ENCODE assay signal across 34 cellular contexts in the genomic region with DNA sequence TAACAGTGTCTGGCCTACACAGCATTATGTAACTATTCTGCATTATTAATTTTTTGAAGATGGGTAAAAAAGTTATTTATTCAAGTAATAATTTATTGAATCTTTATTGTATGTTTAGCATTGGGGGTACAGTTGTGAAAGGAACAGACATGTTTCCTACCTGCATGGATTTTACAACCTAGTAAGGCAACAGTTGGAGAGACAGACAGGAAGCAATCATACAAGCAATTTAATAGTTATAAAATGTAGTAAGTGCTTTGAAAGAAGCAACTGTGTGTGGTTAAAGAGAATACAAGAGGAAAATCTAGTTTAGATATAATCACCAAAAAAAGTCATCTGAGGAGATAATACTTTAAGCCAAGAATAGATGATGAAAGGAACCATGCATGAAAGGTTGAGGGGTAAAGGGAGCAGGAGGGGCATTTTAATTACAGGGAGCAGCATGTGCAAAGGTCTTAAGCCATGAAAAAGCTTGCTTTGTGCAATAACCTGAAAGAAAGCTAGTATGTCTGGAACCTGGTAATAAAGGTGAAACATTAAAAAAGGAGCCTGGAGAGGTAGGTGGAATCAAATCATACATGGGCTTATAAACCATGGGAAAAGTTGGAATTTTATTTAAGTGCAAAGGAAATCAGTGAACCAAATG.
"Had no signal": no experiment of that assay in that cellular context is flagged by ENCODE, and none has a peak within 500 bp of the region (broad histone marks: within the 10 kb centered on the region; RNA-seq: fewer than 3 reads in every experiment).

No MANE protein-coding gene starts in this region.

- H3K4me3 ChIP-seq: adrenal gland, body of pancreas, breast epithelium had no signal

- H3K9me3 ChIP-seq: adrenal gland, body of pancreas, breast epithelium had no signal

- FAIRE-seq: astrocyte, TTC549 had no signal

- DNase-seq: activated B cell treated with CpG ODN at 0.5 μM for 24 hours; activated CD4-positive, alpha-beta memory T cell treated with anti-CD3 and anti-CD28 coated beads for 36 hours; activated CD4-positive, alpha-beta T cell treated with anti-CD3 and anti-CD28 coated beads for 4 hours; activated CD4-positive, alpha-beta T cell treated with anti-CD3 and anti-CD28 coated beads, Interleukin-2, amount 10 ng/mL, durations not matched to agents 24 days and 14 days; activated CD4-positive, alpha-beta T cell treated with anti-CD3 and anti-CD28 coated beads, Interleukin-2, amount 50 U/mL, for 1 hour; activated CD4-positive, alpha-beta T cell treated with anti-CD3 and anti-CD28 coated beads, Interleukin-2, amount 50 U/mL, for 4 hours; activated CD4-positive, CD25-positive, alpha-beta regulatory T cell treated with anti-CD3 and anti-CD28 coated beads, Interleukin-2, amount 50 U/mL, for 72 hours; activated CD8-positive, alpha-beta memory T cell treated with anti-CD3 and anti-CD28 coated beads, Interleukin-2, amount 50 U/mL, for 4 hours; activated CD8-positive, alpha-beta T cell treated with anti-CD3 and anti-CD28 coated beads for 36 hours; activated effector memory CD4-positive, alpha-beta T cell treated with anti-CD3 and anti-CD28 coated beads, Interleukin-2, amount 50 U/mL, for 16 hours; activated gamma-delta T cell treated with Interleukin-2 at 50 U/mL for 16 hours; activated naive CD4-positive, alpha-beta T cell; activated naive CD4-positive, alpha-beta T cell treated with anti-CD3 and anti-CD28 coated beads for 36 hours; activated naive CD4-positive, alpha-beta T cell treated with anti-CD3 and anti-CD28 coated beads, Interleukin-2, amount 50 U/mL, for 16 hours; activated naive CD8-positive, alpha-beta T cell treated with anti-CD3 and anti-CD28 coated beads for 36 hours; activated T-cell treated with anti-CD3 and anti-CD28 coated beads for 4 hours; activated T-cell treated with anti-CD3 and anti-CD28 coated beads, Interleukin-2, amount 50 U/mL, for 1 hour; activated T-cell treated with anti-CD3 and anti-CD28 coated beads, Interleukin-2, amount 50 U/mL, for 4 hours; activated T-cell treated with anti-CD3 and anti-CD28 coated beads, Interleukin-2, amount 50 U/mL, for 72 hours; adrenal gland; amniotic stem cell; aorta; body of pancreas; brain microvascular endothelial cell; central memory CD4-positive, alpha-beta T cell; T-helper 1 cell; T-helper 2 cell; T-helper 9 cell had no signal

- H3K27ac ChIP-seq: adrenal gland, body of pancreas, brain microvascular endothelial cell, breast epithelium, VCaP had no signal

- H3K27me3 ChIP-seq: adrenal gland, body of pancreas, brain microvascular endothelial cell, breast epithelium had no signal

- ATAC-seq: activated CD8-positive, alpha-beta T cell treated with anti-CD3 and anti-CD28 coated beads for 36 hours; activated naive CD4-positive, alpha-beta T cell treated with anti-CD3 and anti-CD28 coated beads, Interleukin-2, amount 50 U/mL, for 72 hours; activated T-cell treated with anti-CD3 and anti-CD28 coated beads, Interleukin-2, amount 50 U/mL, for 4 hours; activated T-cell treated with anti-CD3 and anti-CD28 coated beads, Interleukin-2, amount 50 U/mL, for 72 hours; activated T-helper 17 cell treated with anti-CD3 and anti-CD28 coated beads, Interleukin-2, amount 50 U/mL, for 72 hours; body of pancreas had no signal

- H3K4me1 ChIP-seq: adrenal gland, body of pancreas, breast epithelium had no signal

- H3K36me3 ChIP-seq: adrenal gland, brain microvascular endothelial cell, breast epithelium had no signal
